In the genomic region with DNA sequence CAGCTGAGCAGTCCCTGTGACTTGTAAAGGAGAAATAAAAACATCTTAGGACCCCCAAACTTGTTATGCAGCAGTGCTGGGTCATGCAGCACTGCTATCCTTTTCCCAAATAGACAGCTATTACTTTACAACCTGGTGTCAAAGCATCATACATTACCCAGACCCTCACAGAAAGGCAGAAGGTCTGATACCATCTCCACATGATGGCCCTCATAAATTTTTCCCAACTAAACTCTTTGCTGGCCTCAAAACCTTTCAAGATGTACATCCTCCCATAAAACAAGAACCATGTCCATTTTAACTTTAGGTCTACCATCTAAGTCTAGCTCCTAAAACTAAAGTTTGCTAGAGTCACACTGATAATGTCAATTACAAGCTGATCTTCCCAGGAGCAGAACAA, we compare ENCODE assay signal across 14 cellular contexts.
"Had no signal": no experiment of that assay in that cellular context is flagged by ENCODE, and none has a peak within 500 bp of the region (broad histone marks: within the 10 kb centered on the region; RNA-seq: fewer than 3 reads in every experiment).

No MANE protein-coding gene starts in this region.

- ATAC-seq: lower lobe of right lung; naive thymus-derived CD4-positive, alpha-beta T cell; right cardiac atrium; SK-N-SH treated with all-trans-retinoic acid at 6 μM for 48 hours; T-helper 17 cell had no signal

- H3K4me3 Mint-ChIP-seq: activated naive CD4-positive, alpha-beta T cell treated with anti-CD3 and anti-CD28 coated beads, Interleukin-2, amount 10 ng/mL, durations not matched to agents 7 days and 5 days; dendritic cell treated with granulocyte-macrophage colony-stimulating factor and Interleukin-4, amounts not matched to agents 40 ng/mL and 50 ng/mL, for 4 days; T-helper 17 cell had no signal

- DNase-seq: activated CD4-positive, alpha-beta T cell treated with anti-CD3 and anti-CD28 coated beads, Interleukin-2, amount 50 U/mL, for 4 hours; activated naive CD4-positive, alpha-beta T cell treated with anti-CD3 and anti-CD28 coated beads, Interleukin-2, amount 10 ng/mL, durations not matched to agents 7 days and 5 days; cerebellar nuclear complex; erythroblast; lower lobe of right lung; naive thymus-derived CD4-positive, alpha-beta T cell; nucleus accumbens; right cardiac atrium; stimulated activated naive CD4-positive, alpha-beta T cell treated with Interleukin-2 at 50 U/mL for 16 hours; T-helper 17 cell; testis had no signal

- H3K27ac Mint-ChIP-seq: dendritic cell treated with granulocyte-macrophage colony-stimulating factor and Interleukin-4, amounts not matched to agents 40 ng/mL and 50 ng/mL, for 4 days; progenitor cell of endocrine pancreas had no signal

- H3K27me3 Mint-ChIP-seq: activated naive CD4-positive, alpha-beta T cell treated with anti-CD3 and anti-CD28 coated beads, Interleukin-2, amount 10 ng/mL, durations not matched to agents 7 days and 5 days; dendritic cell treated with granulocyte-macrophage colony-stimulating factor and Interleukin-4, amounts not matched to agents 40 ng/mL and 50 ng/mL, for 4 days; naive thymus-derived CD4-positive, alpha-beta T cell; progenitor cell of endocrine pancreas; T-helper 17 cell had no signal
